ENCODE assay signal across 8 cellular contexts in the genomic region with DNA sequence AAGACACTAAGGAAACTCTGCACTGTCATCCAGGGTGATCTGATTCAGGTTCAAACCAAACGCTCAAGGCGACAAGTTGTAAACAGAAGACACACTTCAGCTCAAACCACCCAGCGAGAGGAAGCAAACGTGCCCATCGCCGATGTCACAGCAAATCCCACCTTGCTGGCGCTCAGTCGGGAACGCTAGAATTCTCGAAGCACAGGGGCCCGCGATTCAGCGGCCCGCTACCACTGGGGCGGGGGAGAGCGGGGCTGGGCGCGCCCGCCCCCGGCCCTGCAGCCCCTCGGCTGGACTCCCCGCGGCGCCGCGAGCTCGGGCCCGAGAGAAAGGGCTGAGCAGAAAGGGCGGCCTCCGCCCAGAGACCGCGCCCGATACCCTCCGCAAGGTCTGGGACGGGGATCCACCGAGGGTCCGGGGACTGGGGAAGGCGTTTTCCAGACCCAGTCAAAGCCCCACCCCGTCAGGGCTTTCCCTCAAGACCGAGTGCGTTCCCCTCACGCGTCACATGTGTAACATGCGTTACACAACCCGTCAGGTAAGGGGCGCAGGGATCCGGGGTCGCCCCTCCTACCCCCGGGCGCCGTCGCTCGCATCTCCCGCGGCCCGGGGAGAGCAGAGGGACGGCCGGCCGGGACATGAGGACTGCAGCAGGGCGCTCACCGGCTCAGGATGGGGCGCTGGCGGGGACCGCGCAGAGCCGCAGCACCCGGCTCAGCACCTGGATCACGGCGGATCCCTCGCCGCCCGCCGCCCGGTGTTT. TPM values are rescaled to one million over a fixed set of nuclear protein-coding genes. Genes with fewer than 3 reads are reported as not detected.
DNase-seq lines count a peak whose midpoint lies in the region; TF ChIP-seq lines count a peak whose summit lies in the region.

No MANE protein-coding gene starts in this region.

- H3K79me1 ChIP-seq in mesendoderm (ENCODE audit: low read length) = peaks cover 2% of the 10 kb centered on the region

- no peak overlapping the region for H2AK5ac ChIP-seq in mesendoderm (ENCODE audit: low read length)

- peak overlapping the region; percentile 79 for H3K56ac ChIP-seq in mesendoderm (ENCODE audit: low read length)

- peak overlapping the region; percentile 69 for H3K9ac ChIP-seq in mesendoderm (ENCODE audit: low read length)

- H4K8ac ChIP-seq in mesendoderm (ENCODE audit: low read depth, low read length) = no peak overlapping the region

- TF ChIP-seq CTCF in GM12864 (IDR thresholded peaks at IDR 0.05; ENCODE audit: low read depth, low read length, missing control alignments) = no peak

- H3K18ac ChIP-seq in mesendoderm (ENCODE audit: low read length) = peak overlapping the region; percentile 35

- no peaks in the 10 kb centered on the region for H3K36me3 ChIP-seq in H7 (replicated peaks; ENCODE audit: control insufficient read depth, insufficient read depth, low read length)
- H3K36me3 ChIP-seq in MG63 = no peaks in the 10 kb centered on the region
- no peaks in the 10 kb centered on the region for H3K36me3 ChIP-seq in mesendoderm (ENCODE audit: control insufficient read depth, insufficient read depth, low read length)

- H3K4ac ChIP-seq in mesendoderm (ENCODE audit: low read depth, low read length) = no peak overlapping the region

- no peak overlapping the region for H4K5ac ChIP-seq in mesendoderm (ENCODE audit: low read length)

- H3K27me3 ChIP-seq in H7 (ENCODE audit: control insufficient read depth, insufficient read depth, low read length) (no peaks in the 10 kb centered on the region), MG63 (no peaks in the 10 kb centered on the region; the same call in 1 of the 2 replicates), mesendoderm (ENCODE audit: insufficient read depth, low read length, poor library complexity) (no peaks in the 10 kb centered on the region)

- no peak overlapping the region for H2BK5ac ChIP-seq in mesendoderm (ENCODE audit: low read length)

- no peaks in the 10 kb centered on the region for H3K9me3 ChIP-seq in MG63

- H3K4me3 ChIP-seq in GM12864 (ENCODE audit: low read depth, low read length) = peak overlapping the region; percentile 98
- H3K4me3 ChIP-seq in H7 (ENCODE audit: insufficient read depth, low read depth, low read length) = peak overlapping the region; percentile 89
- peak overlapping the region; percentile 97 for H3K4me3 ChIP-seq in MG63
- H3K4me3 ChIP-seq in mesendoderm (ENCODE audit: low read length) = peak overlapping the region; percentile 47

- DNase-seq in GM12864 (ENCODE audit: low read depth) = peak; percentile 8
- peak; percentile 80 for DNase-seq in H7
- DNase-seq in MG63 = peak; percentile 44
- peak; percentile 57 for DNase-seq in activated CD4-positive, alpha-beta T cell treated with anti-CD3 and anti-CD28 coated beads, Interleukin-2, amount 50 U/mL, for 1 hour
- DNase-seq in effector CD4-positive, alpha-beta T cell = peak; percentile 64
- DNase-seq in mesendoderm = peak; percentile 80
- DNase-seq in stimulated activated CD8-positive, alpha-beta memory T cell treated with anti-CD3 and anti-CD28 coated beads, Interleukin-4, amount 100 ng/mL, for 24 hours (ENCODE audit: low read depth) = peak; percentile 28
- DNase-seq in dedifferentiated amniotic fluid mesenchymal stem cell (ENCODE audit: extremely low spot score) = no peak

- no peak overlapping the region for H2BK120ac ChIP-seq in mesendoderm (ENCODE audit: low read depth, low read length)

- H3K27ac ChIP-seq in mesendoderm (ENCODE audit: low read depth, low read length) = peak overlapping the region; percentile 53

- H3K23ac ChIP-seq in mesendoderm (ENCODE audit: low read length) = no peak overlapping the region

- no peak overlapping the region for H2BK15ac ChIP-seq in mesendoderm (replicated peaks; ENCODE audit: low read depth)

- H3K4me2 ChIP-seq in mesendoderm (ENCODE audit: low read length) = peak overlapping the region; percentile 85

- H3K4me1 ChIP-seq in mesendoderm (ENCODE audit: control insufficient read depth, low read depth, low read length) = no peaks in the 10 kb centered on the region

- peaks cover 23% of the 10 kb centered on the region for H3K79me2 ChIP-seq in mesendoderm (ENCODE audit: control insufficient read depth, insufficient read depth, low read length)

- WGBS in mesendoderm (ENCODE audit: extremely low coverage, insufficient coverage, low lambda C conversion rate) = no CpG with 5 or more reads among the region's 74 CpGs

RNA-seq across cellular contexts. Expression of a gene that starts 0.5 kb away (rescaled TPM):
- total RNA-seq in H7 (2014; rRNA removed; shearing (Covaris generic)) = 42.6 and 58.6 TPM in 2 replicates
- total RNA-seq in MG63 (2014; rRNA removed; shearing (Covaris generic); ENCODE audit: low replicate concordance) = 13.0 and 22.5 TPM in 2 replicates
- polyA plus RNA-seq in mesendoderm (2013, experiment 1 of 2) = 22.8 TPM
- 22.8 TPM for polyA plus RNA-seq in mesendoderm (2013, experiment 2 of 2)

Comparison
In these comparisons a context has a peak if more than half of its experiments do, and no peak if none do; other contexts are left out.
1. H3K4me3 ChIP-seq: peak in every context shown above with its lines; median percentile 98 in GM12864; 97 in MG63; 89 in H7; 47 in mesendoderm.